11 cellular contexts compared by ENCODE assay signal in the genomic region with DNA sequence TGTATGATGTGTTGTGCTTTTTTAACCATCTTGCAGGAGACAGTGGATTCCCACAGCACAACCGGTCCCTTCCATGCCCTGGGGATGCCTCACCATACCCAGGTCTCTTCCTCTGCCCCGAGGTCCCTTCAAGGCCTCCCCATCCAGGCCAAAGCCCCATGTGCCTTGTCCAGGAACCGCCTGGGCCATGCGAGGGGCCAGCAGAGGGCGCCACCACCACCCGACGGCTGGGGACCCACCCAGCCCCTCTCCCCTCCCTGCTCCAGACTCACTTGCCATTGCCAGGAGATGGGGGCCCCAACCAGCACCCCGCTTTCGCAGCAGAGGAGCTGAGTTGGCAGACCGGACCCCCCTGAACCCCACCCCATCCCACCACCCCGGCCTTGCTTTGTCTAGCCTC.
DNase-seq lines count a peak whose midpoint lies in the region; ATAC-seq, FAIRE-seq and TF ChIP-seq lines count a peak whose summit lies in the region.
"Had no signal": no experiment of that assay in that cellular context is flagged by ENCODE, and none has a peak within 500 bp of the region (broad histone marks: within the 10 kb centered on the region; RNA-seq: fewer than 3 reads in every experiment).

No MANE protein-coding gene starts in this region.

- FAIRE-seq in kidney (lab: Jason Lieb, UNC) = no peak

- H3K9me3 ChIP-seq in Loucy (ENCODE audit: insufficient read depth, low read depth, low read length) = no peaks in the 10 kb centered on the region
- peaks cover 0 to 3% of the 10 kb centered on the region in 2 donors for H3K9me3 ChIP-seq in kidney (ENCODE audit: control insufficient read depth in 1 of 2, low read length in 2 of 2)
- no peaks in the 10 kb centered on the region for H3K9me3 ChIP-seq in vagina
- H3K9me3 ChIP-seq: suprapubic skin had no signal

- no peak overlapping the region for H3K4me2 ChIP-seq in Loucy (ENCODE audit: low read depth, low read length, poor library complexity, severe bottlenecking)

- no peak overlapping the region for H3K27ac Mint-ChIP-seq in stimulated activated naive B cell treated with anti-CD40 and anti-IgM and Interleukin-4, amounts not matched to agents 10 μg/mL and 1 μg/mL and 100 μg/mL, for 72 hours
- H3K27ac Mint-ChIP-seq: CD8-positive, alpha-beta T cell had no signal

- ATAC-seq in stimulated activated naive B cell treated with anti-CD40 and anti-IgM and Interleukin-4, amounts not matched to agents 10 μg/mL and 1 μg/mL and 100 μg/mL, for 72 hours (replicated peaks) = no peak
- ATAC-seq: CD8-positive, alpha-beta T cell had no signal

- H3K27me3 ChIP-seq in Loucy (ENCODE audit: insufficient read depth, low read length, poor library complexity, severe bottlenecking) = no peaks in the 10 kb centered on the region
- H3K27me3 ChIP-seq in vagina = no peaks in the 10 kb centered on the region
- H3K27me3 ChIP-seq: suprapubic skin had no signal

- H4K20me1 ChIP-seq in Loucy (ENCODE audit: insufficient read depth, low read length, poor library complexity, severe bottlenecking) = no peaks in the 10 kb centered on the region

- H3K4me3 ChIP-seq in Loucy (ENCODE audit: low read length, poor library complexity, severe bottlenecking) (no peak overlapping the region), kidney (ENCODE audit: low read length in 2 of 2) (no peak overlapping the region), vagina (no peak overlapping the region)
- H3K4me3 ChIP-seq: suprapubic skin had no signal

- peak; percentile 24 for DNase-seq in Daoy (ENCODE audit: low read depth)
- DNase-seq in kidney = peak; percentile 65
- DNase-seq in NCI-H1436 (lab: John Stamatoyannopoulos, UW) = no peak
- no peak for DNase-seq in vagina (ENCODE audit: extremely low spot score in 2 of 2)
- no peak for DNase-seq in stimulated activated naive B cell treated with anti-CD40 and anti-IgM and Interleukin-4, amounts not matched to agents 10 μg/mL and 1 μg/mL and 100 μg/mL, for 72 hours
- DNase-seq: activated T-cell treated with anti-CD3 and anti-CD28 coated beads, Interleukin-2, amount 50 U/mL, for 1 hour; CD8-positive, alpha-beta T cell; cortex of kidney had no signal

- H3K4me3 Mint-ChIP-seq in stimulated activated naive B cell treated with anti-CD40 and anti-IgM and Interleukin-4, amounts not matched to agents 10 μg/mL and 1 μg/mL and 100 μg/mL, for 72 hours = no peak overlapping the region
- H3K4me3 Mint-ChIP-seq: CD8-positive, alpha-beta T cell had no signal

- intact Hi-C loops in kidney (cut with DNase I) = no loop called here
- intact Hi-C loops in vagina (cut with DNase I) = no loop called here

- H3K9me3 Mint-ChIP-seq in stimulated activated naive B cell treated with anti-CD40 and anti-IgM and Interleukin-4, amounts not matched to agents 10 μg/mL and 1 μg/mL and 100 μg/mL, for 72 hours = peaks cover 3 to 6% of the 10 kb centered on the region in 2 donors

- H3K36me3 Mint-ChIP-seq in stimulated activated naive B cell treated with anti-CD40 and anti-IgM and Interleukin-4, amounts not matched to agents 10 μg/mL and 1 μg/mL and 100 μg/mL, for 72 hours = no peaks in the 10 kb centered on the region
- H3K36me3 Mint-ChIP-seq: CD8-positive, alpha-beta T cell had no signal

- H3K27ac ChIP-seq in kidney (ENCODE audit: low read depth in 2 of 2, low read length in 2 of 2) (no peak overlapping the region), vagina (no peak overlapping the region)
- H3K27ac ChIP-seq: suprapubic skin had no signal

- H2AFZ ChIP-seq in Loucy (ENCODE audit: low read length) = no peak overlapping the region

- no peak for TF ChIP-seq POLR2A in vagina (IDR thresholded peaks at IDR 0.05)

- no peaks in the 10 kb centered on the region for H3K79me2 ChIP-seq in Loucy (ENCODE audit: insufficient read depth, low read length)

- H3K9ac ChIP-seq in Loucy (ENCODE audit: low read depth, low read length, poor library complexity, severe bottlenecking) = no peak overlapping the region
- no peak overlapping the region for H3K9ac ChIP-seq in kidney (ENCODE audit: low read length in 2 of 2)

- TF ChIP-seq CTCF in GM12874 (IDR thresholded peaks at IDR 0.05; ENCODE audit: insufficient read depth, low read depth, low read length) = peak; percentile 76
- TF ChIP-seq CTCF in Loucy (conservative IDR thresholded peaks at IDR 0.05; ENCODE audit: low read length) = peak; percentile 44
- TF ChIP-seq CTCF in kidney (IDR thresholded peaks at IDR 0.05; ENCODE audit: borderline replicate concordance, extremely low read depth, insufficient read depth) = no peak
- TF ChIP-seq CTCF in vagina (IDR thresholded peaks at IDR 0.05) = no peak

- H3F3A ChIP-seq in Loucy (ENCODE audit: low read depth) = no peaks in the 10 kb centered on the region

- H3K4me1 ChIP-seq in Loucy (ENCODE audit: insufficient read depth, low read length, poor library complexity, severe bottlenecking) (no peaks in the 10 kb centered on the region), kidney (ENCODE audit: control insufficient read depth in 1 of 2, insufficient read depth in 1 of 2, low read depth in 1 of 2, low read length in 2 of 2) (no peaks in the 10 kb centered on the region), vagina (no peaks in the 10 kb centered on the region)
- H3K4me1 ChIP-seq: suprapubic skin had no signal

- H3K36me3 ChIP-seq in Loucy (ENCODE audit: insufficient read depth, low read length) (no peaks in the 10 kb centered on the region), kidney (ENCODE audit: control insufficient read depth in 1 of 2, insufficient read depth in 2 of 2, low read length in 2 of 2) (no peaks in the 10 kb centered on the region), vagina (no peaks in the 10 kb centered on the region)
- H3K36me3 ChIP-seq: suprapubic skin had no signal

- no peaks in the 10 kb centered on the region for H3K9me2 ChIP-seq in Loucy (replicated peaks; ENCODE audit: low read depth, low read length)

- H3K4me1 Mint-ChIP-seq in stimulated activated naive B cell treated with anti-CD40 and anti-IgM and Interleukin-4, amounts not matched to agents 10 μg/mL and 1 μg/mL and 100 μg/mL, for 72 hours = no peaks in the 10 kb centered on the region

- no peaks in the 10 kb centered on the region for H3K27me3 Mint-ChIP-seq in stimulated activated naive B cell treated with anti-CD40 and anti-IgM and Interleukin-4, amounts not matched to agents 10 μg/mL and 1 μg/mL and 100 μg/mL, for 72 hours

Comparison
In these comparisons a context has a peak if more than half of its experiments do, and no peak if none do; other contexts are left out.
1. DNase-seq: peak in Daoy (single experiment) and kidney (single experiment); none in NCI-H1436 (single experiment), vagina (0 of 2) and stimulated activated naive B cell treated with anti-CD40 and anti-IgM and Interleukin-4, amounts not matched to agents 10 μg/mL and 1 μg/mL and 100 μg/mL, for 72 hours (single experiment).
2. CTCF ChIP-seq: peak in GM12874 (single experiment) and Loucy (single experiment); none in kidney (single experiment) and vagina (0 of 3).